8 cellular contexts compared by ENCODE assay signal in genomic region chr19:58573658-58574164, GRCh38. TPM values are rescaled to one million over a fixed set of nuclear protein-coding genes. Genes with fewer than 3 reads are reported as not detected.
A peak's percentile ranks its signal among the peaks of the same experiment; 100 is the strongest.
DNase-seq lines count a peak whose midpoint lies in the region; ATAC-seq and TF ChIP-seq lines count a peak whose summit lies in the region.

No MANE protein-coding gene starts in this region.

- intact Hi-C loops in dorsolateral prefrontal cortex (cut with DNase I), result loop anchor here (2.0 kb wide), 1 partner anchor 15 kb away; the partner anchor contains the start of gene UBE2M (in 2 of the 2)

- no peak for ATAC-seq in natural killer cell treated with Interleukin-12 subunit alpha and Interleukin-12 subunit beta and Interleukin-15 and Interleukin-18, amount 100 ng/mL, for 72 hours
- no peak for ATAC-seq in GM19324 (IDR thresholded peaks at IDR 0.05; ENCODE audit: low FRiP score, unreplicated experiment)
- ATAC-seq in foreskin keratinocyte, result no peak

- peaks cover 9% of the 10 kb centered on the region; the same call in 1 of the 2 replicates for H3K36me3 ChIP-seq in BE2C
- peaks cover 34% of the 10 kb centered on the region for H3K36me3 ChIP-seq in MG63

- peaks cover 29 to 36% of the 10 kb centered on the region in 2 donors for H3K4me1 Mint-ChIP-seq in natural killer cell treated with Interleukin-12 subunit alpha and Interleukin-12 subunit beta and Interleukin-15 and Interleukin-18, amount 100 ng/mL, for 72 hours (ENCODE audit: low read depth in 2 of 2)

- H3K9me3 Mint-ChIP-seq in natural killer cell treated with Interleukin-12 subunit alpha and Interleukin-12 subunit beta and Interleukin-15 and Interleukin-18, amount 100 ng/mL, for 72 hours, result peaks cover 3% of the 10 kb centered on the region

- H3K4me1 ChIP-seq in BE2C, result no peaks in the 10 kb centered on the region; the same call in 1 of the 2 replicates
- H3K4me1 ChIP-seq in foreskin keratinocyte, result no peaks in the 10 kb centered on the region

- H3K27me3 ChIP-seq in BE2C, result no peaks in the 10 kb centered on the region
- H3K27me3 ChIP-seq in MG63, result no peaks in the 10 kb centered on the region
- no peaks in the 10 kb centered on the region for H3K27me3 ChIP-seq in dorsolateral prefrontal cortex
- H3K27me3 ChIP-seq in foreskin keratinocyte, result no peaks in the 10 kb centered on the region

- H3K9me3 ChIP-seq in BE2C, result no peaks in the 10 kb centered on the region
- H3K9me3 ChIP-seq in MG63, result no peaks in the 10 kb centered on the region

- no peak for TF ChIP-seq CTCF in BE2C (IDR thresholded peaks at IDR 0.05; ENCODE audit: low read depth, low read length)
- TF ChIP-seq CTCF in dorsolateral prefrontal cortex (IDR thresholded peaks at IDR 0.05 in 54 of 56, conservative IDR thresholded peaks at IDR 0.05 in 2 of 56; ENCODE audit: low read depth in 1 of 56, partially characterized antibody in 56 of 56), result no peak
- no peak for TF ChIP-seq CTCF in foreskin keratinocyte (conservative IDR thresholded peaks at IDR 0.05)

- H3K4me3 ChIP-seq in BE2C (ENCODE audit: low read depth, low read length) (peak overlapping the region; percentile 75), MG63 (peak overlapping the region; percentile 85), dorsolateral prefrontal cortex (peak overlapping the region; percentile 45 to 97 (median 79))

- peak overlapping the region; percentile 96 to 98 for H3K27ac Mint-ChIP-seq in natural killer cell treated with Interleukin-12 subunit alpha and Interleukin-12 subunit beta and Interleukin-15 and Interleukin-18, amount 100 ng/mL, for 72 hours

- H3K4me3 Mint-ChIP-seq in natural killer cell treated with Interleukin-12 subunit alpha and Interleukin-12 subunit beta and Interleukin-15 and Interleukin-18, amount 100 ng/mL, for 72 hours, result peak overlapping the region; percentile 97

- H3K27me3 Mint-ChIP-seq in natural killer cell treated with Interleukin-12 subunit alpha and Interleukin-12 subunit beta and Interleukin-15 and Interleukin-18, amount 100 ng/mL, for 72 hours, result no peaks in the 10 kb centered on the region

- H3K27ac ChIP-seq in dorsolateral prefrontal cortex (peak overlapping the region in 58 of 59 donors; percentile 24 to 100 (median 99)), foreskin keratinocyte (no peak overlapping the region)

- H3K36me3 Mint-ChIP-seq in natural killer cell treated with Interleukin-12 subunit alpha and Interleukin-12 subunit beta and Interleukin-15 and Interleukin-18, amount 100 ng/mL, for 72 hours, result peaks cover 6% of the 10 kb centered on the region

- DNase-seq in BE2C (no peak), MG63 (no peak), dorsolateral prefrontal cortex (no peak), AG20443 (ENCODE audit: low spot score) (no peak), cerebellum (ENCODE audit: low spot score) (no peak), foreskin keratinocyte (no peak)
- DNase-seq in natural killer cell treated with Interleukin-12 subunit alpha and Interleukin-12 subunit beta and Interleukin-15 and Interleukin-18, amount 100 ng/mL, for 72 hours (ENCODE audit: low spot score), result no peak

RNA-seq across cellular contexts. Expression of gene MZF1, which starts 0.6 kb away (rescaled TPM):
- polyA plus RNA-seq in BE2C (2012; ENCODE audit: insufficient read depth, insufficient read length, low read depth), result 49.9 TPM
- total RNA-seq in MG63 (2014; rRNA removed; shearing (Covaris generic); ENCODE audit: low replicate concordance), result 9.4 and 23.8 TPM in 2 replicates
- total RNA-seq in dorsolateral prefrontal cortex (10 to 100 TPM; 26.3 to 56.0 (median 39.2) TPM), cerebellum (20.5 TPM), foreskin keratinocyte (5.8 and 7.7 TPM in 2 replicates)
- total RNA-seq in natural killer cell treated with Interleukin-12 subunit alpha and Interleukin-12 subunit beta and Interleukin-15 and Interleukin-18, amount 100 ng/mL, for 72 hours, result 10 to 100 TPM; 20.9 to 28.8 TPM
- polyA plus RNA-seq in foreskin keratinocyte, result 4.3 and 5.2 TPM in 2 replicates

RNA-seq across cellular contexts. Expression of gene UBE2M, which starts 15.3 kb away (rescaled TPM):
- polyA plus RNA-seq in BE2C (2012; ENCODE audit: insufficient read depth, insufficient read length, low read depth), result 219 TPM
- 132 and 239 TPM in 2 replicates for total RNA-seq in MG63 (2014; rRNA removed; shearing (Covaris generic); ENCODE audit: low replicate concordance)
- total RNA-seq in dorsolateral prefrontal cortex, result 100 to 1,000 TPM in 116 of 120 experiments, 10 to 100 TPM in 4; 77.3 to 195 (median 134) TPM
- 100 to 1,000 TPM; 161 to 183 TPM for total RNA-seq in natural killer cell treated with Interleukin-12 subunit alpha and Interleukin-12 subunit beta and Interleukin-15 and Interleukin-18, amount 100 ng/mL, for 72 hours
- total RNA-seq in cerebellum, result 36.0 TPM
- 70.7 and 79.8 TPM in 2 replicates for total RNA-seq in foreskin keratinocyte
- 120 and 134 TPM in 2 replicates for polyA plus RNA-seq in foreskin keratinocyte

RNA-seq across cellular contexts. Expression of gene CHMP2A, which starts 18.8 kb away (rescaled TPM):
- 355 TPM for polyA plus RNA-seq in BE2C (2012; ENCODE audit: insufficient read depth, insufficient read length, low read depth)
- 50.3 and 58.8 TPM in 2 replicates for total RNA-seq in MG63 (2014; rRNA removed; shearing (Covaris generic); ENCODE audit: low replicate concordance)
- 100 to 1,000 TPM in 58 of 120 experiments, 10 to 100 TPM in 62; 72.8 to 126 (median 99.8) TPM for total RNA-seq in dorsolateral prefrontal cortex
- 10 to 100 TPM; 60.2 to 99.9 TPM for total RNA-seq in natural killer cell treated with Interleukin-12 subunit alpha and Interleukin-12 subunit beta and Interleukin-15 and Interleukin-18, amount 100 ng/mL, for 72 hours
- 31.8 TPM for total RNA-seq in cerebellum
- total RNA-seq in foreskin keratinocyte, result 99.9 and 110 TPM in 2 replicates
- 172 and 179 TPM in 2 replicates for polyA plus RNA-seq in foreskin keratinocyte

RNA-seq across cellular contexts. Expression of gene TRIM28, which starts 29.8 kb away (rescaled TPM):
- 511 TPM for polyA plus RNA-seq in BE2C (2012; ENCODE audit: insufficient read depth, insufficient read length, low read depth)
- total RNA-seq in MG63 (2014; rRNA removed; shearing (Covaris generic); ENCODE audit: low replicate concordance), result 352 and 641 TPM in 2 replicates
- total RNA-seq in dorsolateral prefrontal cortex (100 to 1,000 TPM; 130 to 228 (median 176) TPM), cerebellum (207 TPM), foreskin keratinocyte (563 and 590 TPM in 2 replicates)
- 100 to 1,000 TPM; 424 to 774 TPM for total RNA-seq in natural killer cell treated with Interleukin-12 subunit alpha and Interleukin-12 subunit beta and Interleukin-15 and Interleukin-18, amount 100 ng/mL, for 72 hours
- polyA plus RNA-seq in foreskin keratinocyte, result 522 and 587 TPM in 2 replicates

RNA-seq across cellular contexts. Expression of gene ZBTB45, which starts 54.1 kb away (rescaled TPM):
- polyA plus RNA-seq in BE2C (2012; ENCODE audit: insufficient read depth, insufficient read length, low read depth), result 31.4 TPM
- 8.3 and 24.7 TPM in 2 replicates for total RNA-seq in MG63 (2014; rRNA removed; shearing (Covaris generic); ENCODE audit: low replicate concordance)
- total RNA-seq in dorsolateral prefrontal cortex (10 to 100 TPM; 13.0 to 30.6 (median 19.7) TPM), cerebellum (7.5 TPM), foreskin keratinocyte (10.0 and 11.0 TPM in 2 replicates)
- 10 to 100 TPM; 18.0 to 25.9 TPM for total RNA-seq in natural killer cell treated with Interleukin-12 subunit alpha and Interleukin-12 subunit beta and Interleukin-15 and Interleukin-18, amount 100 ng/mL, for 72 hours
- 14.7 and 16.5 TPM in 2 replicates for polyA plus RNA-seq in foreskin keratinocyte
